Comparison of ENCODE assay signal across 8 cellular contexts in the genomic region with DNA sequence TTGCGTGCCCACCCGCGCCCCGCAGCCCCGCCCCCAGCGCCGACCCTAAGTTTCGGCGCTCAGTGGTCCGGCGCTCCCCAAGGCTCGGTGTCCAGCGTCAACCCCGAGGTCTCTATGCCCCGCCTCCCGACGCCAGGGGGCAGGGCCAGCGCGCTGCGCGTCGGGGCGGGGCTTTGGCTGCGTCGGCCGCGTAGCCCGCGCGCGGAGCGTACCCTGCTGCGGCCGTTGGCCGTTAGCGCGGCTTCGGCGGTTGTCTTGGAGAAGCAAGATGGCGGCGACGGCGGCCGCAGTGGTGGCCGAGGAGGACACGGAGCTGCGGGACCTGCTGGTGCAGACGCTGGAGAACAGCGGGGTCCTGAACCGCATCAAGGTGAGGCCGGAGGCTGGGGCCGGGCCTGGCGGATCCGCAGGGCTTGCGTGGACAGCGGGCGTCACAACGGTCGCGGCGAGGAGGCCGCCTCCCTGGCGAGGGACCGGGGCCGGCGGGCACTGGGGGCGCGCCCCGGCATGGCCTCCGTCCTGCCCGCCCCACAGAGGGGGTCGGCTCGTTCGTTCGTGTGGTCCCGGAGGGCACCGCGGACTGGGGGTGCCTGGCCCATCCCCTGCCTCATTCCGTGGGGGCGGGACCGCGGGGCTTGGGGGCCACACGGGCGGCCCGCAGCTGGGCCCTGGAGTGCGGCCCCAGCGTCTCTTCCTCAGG. TPM values are rescaled to one million over a fixed set of nuclear protein-coding genes. Genes with fewer than 3 reads are reported as not detected.
DNase-seq lines count a peak whose midpoint lies in the region; ATAC-seq, FAIRE-seq and TF ChIP-seq lines count a peak whose summit lies in the region.

A gene with protein sequence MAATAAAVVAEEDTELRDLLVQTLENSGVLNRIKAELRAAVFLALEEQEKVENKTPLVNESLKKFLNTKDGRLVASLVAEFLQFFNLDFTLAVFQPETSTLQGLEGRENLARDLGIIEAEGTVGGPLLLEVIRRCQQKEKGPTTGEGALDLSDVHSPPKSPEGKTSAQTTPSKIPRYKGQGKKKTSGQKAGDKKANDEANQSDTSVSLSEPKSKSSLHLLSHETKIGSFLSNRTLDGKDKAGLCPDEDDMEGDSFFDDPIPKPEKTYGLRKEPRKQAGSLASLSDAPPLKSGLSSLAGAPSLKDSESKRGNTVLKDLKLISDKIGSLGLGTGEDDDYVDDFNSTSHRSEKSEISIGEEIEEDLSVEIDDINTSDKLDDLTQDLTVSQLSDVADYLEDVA (plus strand): TSS at position 253 of the 700 bp plus-strand sequence. CDS start 16 bp downstream, at position 269.

- ATAC-seq in GM18868 (IDR thresholded peaks at IDR 0.05; ENCODE audit: unreplicated experiment), result peak; percentile 92
- peak; percentile 87 for ATAC-seq in HG03108 (IDR thresholded peaks at IDR 0.05; ENCODE audit: unreplicated experiment)

- peak within 1 kb of the TSS; percentile 91 for H3K4me2 ChIP-seq in mammary epithelial cell (ENCODE audit: insufficient read depth, low read depth, low read length)

- peak within 1 kb of the TSS; percentile 84 for H3K27ac ChIP-seq in WERI-Rb-1
- H3K27ac ChIP-seq in mammary epithelial cell (ENCODE audit: insufficient read depth, low read depth, low read length), result peak within 1 kb of the TSS; percentile 76
- peak within 1 kb of the TSS; percentile 54 to 71 for H3K27ac ChIP-seq in small intestine (ENCODE audit: low read depth in 1 of 2, low read length in 1 of 2)

- H3K27me3 ChIP-seq in WERI-Rb-1 (ENCODE audit: insufficient read depth, low read depth, severe bottlenecking), result no peaks in the 10 kb centered on the region
- H3K27me3 ChIP-seq in mammary epithelial cell (ENCODE audit: insufficient read depth, low read length), result no peaks in the 10 kb centered on the region
- no peaks in the 10 kb centered on the region for H3K27me3 ChIP-seq in small intestine (ENCODE audit: control insufficient read depth in 2 of 2, insufficient read depth in 2 of 2, low read length in 2 of 2)

- peaks cover 79% of the 10 kb centered on the region for H3K79me2 ChIP-seq in mammary epithelial cell (ENCODE audit: insufficient read depth, low read length)

- DNase-seq in 8988T, result peak; percentile 79
- DNase-seq in NCI-H2196 (lab: John Stamatoyannopoulos, UW; ENCODE audit: unreplicated experiment), result peak; percentile 81
- DNase-seq in WERI-Rb-1, result peak; percentile 94
- peak; percentile 94 for DNase-seq in mammary epithelial cell
- peak; percentile 97 for DNase-seq in iPS-NIHi11 (ENCODE audit: low spot score)
- DNase-seq in small intestine, result peak; percentile 95

- FAIRE-seq in small intestine (lab: Jason Lieb, UNC), result no peak

- no CpG with 5 or more reads among the region's 87 CpGs for WGBS in mammary epithelial cell (ENCODE audit: low coverage, missing lambda C conversion rate)
- 0 to 1% (median 1%) methylated on average over 57 to 87 of the region's 87 CpGs for whole genome bisulfite sequencing in small intestine, 3 donors

- CTCF ChIA-PET in mammary epithelial cell (lab: Charles Lee; ENCODE audit: low non-redundant PET), result no interaction called here

- TF ChIP-seq CTCF in WERI-Rb-1 (IDR thresholded peaks at IDR 0.05; ENCODE audit: low read depth, low read length), result no peak
- TF ChIP-seq CTCF in mammary epithelial cell (conservative IDR thresholded peaks at IDR 0.05 in 1 of 2, IDR thresholded peaks at IDR 0.05 in 1 of 2; ENCODE audit: extremely low read depth in 1 of 2, insufficient read depth in 1 of 2, low read depth in 1 of 2, low read length in 2 of 2), result no peak

- H3K4me3 ChIP-seq in WERI-Rb-1 (ENCODE audit: low read depth, low read length) (peak within 1 kb of the TSS; percentile 84), mammary epithelial cell (replicated peaks in 1 of 3; ENCODE audit: insufficient read depth in 1 of 3, low read depth in 2 of 3, low read length in 3 of 3) (peak within 1 kb of the TSS; percentile 88 to 98 (median 91)), small intestine (ENCODE audit: low read depth in 1 of 2, low read length in 2 of 2) (peak within 1 kb of the TSS; percentile 87 to 94)

- H3K36me3 ChIP-seq in WERI-Rb-1 (peaks cover 42% of the 10 kb centered on the region), mammary epithelial cell (ENCODE audit: insufficient read depth, low read length) (peaks cover 5% of the 10 kb centered on the region), small intestine (ENCODE audit: control insufficient read depth in 2 of 2, insufficient read depth in 2 of 2, low read length in 2 of 2) (peaks cover 0 to 2% of the 10 kb centered on the region in 2 donors)

- in situ Hi-C loops in mammary epithelial cell (cut with MboI; ENCODE audit: low sequenced_read_pairs in 2 of 2), result loop anchor here in 1 of 2 donors (25.0 kb wide), 1 partner anchor 212 kb away; no protein-coding TSS in a partner anchor

- intact Hi-C loops in mammary epithelial cell (cut with micrococcal nuclease), result loop anchor here (2.0 to 10.0 kb wide), 3 partner anchors 42 to 616 kb away; a partner anchor contains a TSS

- dilution Hi-C loops in mammary epithelial cell (cut with HindIII; ENCODE audit: low sequenced_read_pairs), result no loop called here

- peak within 1 kb of the TSS; percentile 86 for H3K9ac ChIP-seq in mammary epithelial cell (ENCODE audit: insufficient read depth, low read length)

- H4K20me1 ChIP-seq in mammary epithelial cell (ENCODE audit: insufficient read depth, low read length), result no peaks in the 10 kb centered on the region

- peak within 1 kb of the TSS; percentile 98 for H2AFZ ChIP-seq in mammary epithelial cell (ENCODE audit: low read depth, low read length)

- H3K9me3 ChIP-seq in WERI-Rb-1 (ENCODE audit: severe bottlenecking), result no peaks in the 10 kb centered on the region
- H3K9me3 ChIP-seq in mammary epithelial cell (replicated peaks; ENCODE audit: insufficient read depth, low read length), result no peaks in the 10 kb centered on the region
- no peaks in the 10 kb centered on the region for H3K9me3 ChIP-seq in small intestine (ENCODE audit: control insufficient read depth, low read depth)

- no TSS peak for BruUV-seq in mammary epithelial cell (replicated peaks; lab: Mats Ljungman, UMichigan)

- H3K4me1 ChIP-seq in mammary epithelial cell (ENCODE audit: insufficient read depth, low read length) (peaks cover 14% of the 10 kb centered on the region), small intestine (ENCODE audit: control insufficient read depth in 2 of 2, insufficient read depth in 1 of 2, low read depth in 1 of 2, low read length in 1 of 2) (peaks cover 6 to 10% of the 10 kb centered on the region in 2 donors)

RNA-seq across cellular contexts. Expression of the gene that starts here (rescaled TPM):
- 10 to 100 TPM; 16.3 to 17.3 TPM for total RNA-seq in mammary epithelial cell
- 7.0 TPM for polyA plus RNA-seq in mammary epithelial cell
- polyA minus RNA-seq in mammary epithelial cell, result 18.5 TPM
- polyA plus RNA-seq in small intestine, result 10 to 100 TPM in 2 of 3 donors, 1 to 10 TPM in 1; 8.4 to 23.5 (median 13.2) TPM

Comparison
In these comparisons a context has a peak if more than half of its experiments do, and no peak if none do; other contexts are left out.
1. Peak in every context shown above with its lines: DNase-seq, ATAC-seq, H3K4me3 ChIP-seq and H3K27ac ChIP-seq.